8 cellular contexts compared by ENCODE assay signal in the genomic region with DNA sequence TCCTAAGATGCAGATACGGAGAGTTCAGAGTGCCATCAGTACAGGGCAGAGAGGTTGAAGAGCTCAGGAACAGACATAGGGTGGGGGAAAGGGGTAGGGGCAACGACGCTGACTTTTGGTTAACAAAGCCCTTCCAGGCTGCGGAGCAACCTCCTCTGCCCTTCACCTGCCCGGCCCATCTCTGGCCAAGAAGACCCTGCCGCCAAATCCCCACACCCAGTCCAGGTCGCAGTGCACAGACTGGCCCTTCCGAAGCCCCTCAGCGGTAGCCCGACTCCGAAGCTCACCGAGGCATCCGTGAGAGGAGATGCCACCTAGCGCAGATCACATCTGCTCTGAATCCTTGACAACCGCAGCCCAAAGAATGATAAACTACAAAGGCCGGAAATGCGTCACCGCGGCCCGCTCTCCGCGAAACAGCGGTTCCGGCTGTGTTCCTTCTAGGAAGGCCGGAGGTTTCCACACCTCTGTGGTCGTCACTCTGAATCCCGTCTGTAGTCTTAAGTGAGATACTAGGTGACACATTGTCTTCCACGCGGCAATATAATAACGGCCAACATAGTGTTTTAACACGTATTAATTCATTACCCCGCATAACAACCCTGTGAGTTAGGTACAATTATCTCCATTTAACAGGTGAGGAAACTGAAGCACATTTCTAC. TPM values are rescaled to one million over a fixed set of nuclear protein-coding genes. Genes with fewer than 3 reads are reported as not detected.
DNase-seq lines count a peak whose midpoint lies in the region; ATAC-seq, FAIRE-seq and TF ChIP-seq lines count a peak whose summit lies in the region.

A gene (minus strand): TSS at position 380 of the 662 bp plus-strand sequence. CDS start 7,225 bp downstream, outside the sequence.

- no peaks in the 10 kb centered on the region for H3K27me3 ChIP-seq in bronchial epithelial cell (ENCODE audit: control insufficient read depth, insufficient read depth, low read length)

- FAIRE-seq in bronchial epithelial cell (lab: Jason Lieb, UNC): no peak

- TF ChIP-seq CTCF in GM12864 (IDR thresholded peaks at IDR 0.05; ENCODE audit: low read depth, low read length, missing control alignments) (no peak), WI38 (IDR thresholded peaks at IDR 0.05; ENCODE audit: low read depth, low read length) (no peak), bronchial epithelial cell (IDR thresholded peaks at IDR 0.05; ENCODE audit: insufficient read depth, low read length, severe bottlenecking) (no peak)

- peak within 1 kb of the TSS in 7 of 21 experiments; percentile 1 to 55 (median 14) for H3K27ac ChIP-seq in skin epidermis

- no peaks in the 10 kb centered on the region for H3K36me3 ChIP-seq in bronchial epithelial cell (ENCODE audit: control insufficient read depth, insufficient read depth, low read length)

- peak; percentile 10 for DNase-seq in GM12864 (ENCODE audit: low read depth)
- DNase-seq in NCI-H1930 (lab: John Stamatoyannopoulos, UW): peak; percentile 91
- DNase-seq in bronchial epithelial cell (ENCODE audit: low read depth): peak; percentile 77
- DNase-seq in iPS-NIHi7 (ENCODE audit: extremely low spot score): peak; percentile 86

- peak; percentile 83 for ATAC-seq in HG02763 (IDR thresholded peaks at IDR 0.05; ENCODE audit: unreplicated experiment)
- no peak for ATAC-seq in GM18873 (IDR thresholded peaks at IDR 0.05; ENCODE audit: low FRiP score, unreplicated experiment)

- H3K4me3 ChIP-seq in GM12864 (ENCODE audit: low read depth, low read length) (peak within 1 kb of the TSS; percentile 55), WI38 (ENCODE audit: low read depth, low read length) (peak within 1 kb of the TSS; percentile 81), bronchial epithelial cell (ENCODE audit: low read depth, low read length) (peak within 1 kb of the TSS; percentile 79), skin epidermis (peak within 1 kb of the TSS; percentile 29 to 52 (median 45))

RNA-seq across cellular contexts. Expression of the gene that starts here (rescaled TPM):
- total RNA-seq in bronchial epithelial cell: 2.4 and 2.8 TPM in 2 replicates

Comparison
In these comparisons a context has a peak if more than half of its experiments do, and no peak if none do; other contexts are left out.
1. DNase-seq: peak in every context shown above with its lines; median percentile 91 in NCI-H1930; 86 in iPS-NIHi7; 77 in bronchial epithelial cell; 10 in GM12864.